ENCODE assay signal across 28 cellular contexts in the genomic region with DNA sequence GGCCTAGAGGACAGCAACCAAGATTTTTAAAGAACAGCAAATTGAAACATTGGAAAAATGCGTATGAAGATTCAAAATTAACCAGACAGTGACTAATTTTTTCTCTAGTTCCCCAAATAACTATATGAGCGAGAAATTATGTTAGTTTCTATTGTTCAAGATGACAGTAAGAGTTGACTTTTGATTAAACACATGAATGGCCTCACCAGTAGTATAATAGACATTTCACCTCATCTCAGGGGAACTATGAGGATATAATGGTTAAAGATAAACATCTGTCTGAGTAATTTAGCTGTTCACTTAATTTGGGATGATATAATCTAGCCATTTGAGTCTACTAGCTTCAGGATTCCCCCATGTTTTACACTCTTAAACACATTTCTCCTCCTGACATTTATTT.
"Had no signal": no experiment of that assay in that cellular context is flagged by ENCODE, and none has a peak within 500 bp of the region (broad histone marks: within the 10 kb centered on the region; RNA-seq: fewer than 3 reads in every experiment).

No MANE protein-coding gene starts in this region.

- H3K4me3 ChIP-seq: left ventricle myocardium inferior, lung, neural progenitor cell, ovary, right atrium auricular region, right lobe of liver, smooth muscle cell, tibial nerve, uterus had no signal

- H3K27ac Mint-ChIP-seq: mesothelial cell of epicardium; naive B cell; natural killer cell; nephron progenitor cell; neural progenitor cell; progenitor cell of endocrine pancreas; stimulated activated memory B cell treated with anti-CD40 and anti-IgM and Interleukin-4, amounts not matched to agents 10 μg/mL and 1 μg/mL and 100 μg/mL, for 72 hours; stimulated activated naive CD8-positive, alpha-beta T cell treated with anti-CD3 and anti-CD28 coated beads, Interleukin-15, amount 100 ng/mL, for 72 hours; type B pancreatic cell had no signal

- H3K27me3 ChIP-seq: neural progenitor cell, neutrophil, ovary, right atrium auricular region, right lobe of liver, tibial nerve, uterus had no signal

- H3K36me3 ChIP-seq: left ventricle myocardium inferior, neural progenitor cell, neutrophil, ovary, right atrium auricular region, right lobe of liver, tibial nerve, uterus had no signal

- H3K4me1 ChIP-seq: left ventricle myocardium inferior, neural progenitor cell, right atrium auricular region, right lobe of liver, tibial nerve, uterus had no signal

- H3K9me3 ChIP-seq: neutrophil, ovary, right atrium auricular region, right lobe of liver, tibial nerve, uterus had no signal

- H3K27ac ChIP-seq: left ventricle myocardium inferior, neural progenitor cell, neutrophil, ovary, right atrium auricular region, right lobe of liver, tibial nerve, uterus had no signal

- H3K4me3 Mint-ChIP-seq: mesothelial cell of epicardium; naive B cell; natural killer cell; nephron progenitor cell; neural progenitor cell; stimulated activated memory B cell treated with anti-CD40 and anti-IgM and Interleukin-4, amounts not matched to agents 10 μg/mL and 1 μg/mL and 100 μg/mL, for 72 hours; stimulated activated naive CD8-positive, alpha-beta T cell treated with anti-CD3 and anti-CD28 coated beads, Interleukin-15, amount 100 ng/mL, for 72 hours; type B pancreatic cell had no signal

- DNase-seq: hippocampal formation; left ventricle myocardium inferior; mesendoderm; naive B cell; natural killer cell; nephron progenitor cell; occipital lobe; ovary; right lobe of liver; stimulated activated CD4-positive, alpha-beta T cell treated with anti-CD3 and anti-CD28 coated beads, Interleukin-1b, Interleukin-23, amount 100 ng/mL, for 48 hours; stimulated activated CD4-positive, alpha-beta T cell treated with anti-CD3 and anti-CD28 coated beads, Interleukin-2, amount 100 ng/mL, for 48 hours; stimulated activated CD4-positive, alpha-beta T cell treated with anti-CD3 and anti-CD28 coated beads, Interleukin-4, amount 100 ng/mL, for 4 hours; stimulated activated CD8-positive, alpha-beta memory T cell treated with anti-CD3 and anti-CD28 coated beads, Interleukin-4, amount 100 ng/mL, for 48 hours; stimulated activated naive CD4-positive, alpha-beta T cell treated with Interleukin-2 at 50 U/mL for 16 hours; stimulated activated naive CD8-positive, alpha-beta T cell treated with anti-CD3 and anti-CD28 coated beads, Interleukin-15, amount 100 ng/mL, for 72 hours; substantia nigra; uterus had no signal

- H2AFZ ChIP-seq: neural progenitor cell had no signal

- H3K9me3 Mint-ChIP-seq: mesothelial cell of epicardium had no signal

- H3K27me3 Mint-ChIP-seq: naive B cell; progenitor cell of endocrine pancreas; stimulated activated memory B cell treated with anti-CD40 and anti-IgM and Interleukin-4, amounts not matched to agents 10 μg/mL and 1 μg/mL and 100 μg/mL, for 72 hours; stimulated activated naive CD8-positive, alpha-beta T cell treated with anti-CD3 and anti-CD28 coated beads, Interleukin-15, amount 100 ng/mL, for 72 hours had no signal

- H3K4me2 ChIP-seq: neural progenitor cell, smooth muscle cell had no signal

- ATAC-seq: natural killer cell; right lobe of liver; stimulated activated memory B cell treated with anti-CD40 and anti-IgM and Interleukin-4, amounts not matched to agents 10 μg/mL and 1 μg/mL and 100 μg/mL, for 72 hours; stimulated activated naive CD8-positive, alpha-beta T cell treated with anti-CD3 and anti-CD28 coated beads, Interleukin-15, amount 100 ng/mL, for 72 hours had no signal

- H3K4me1 Mint-ChIP-seq: mesothelial cell of epicardium; naive B cell; natural killer cell; nephron progenitor cell; neural progenitor cell; stimulated activated memory B cell treated with anti-CD40 and anti-IgM and Interleukin-4, amounts not matched to agents 10 μg/mL and 1 μg/mL and 100 μg/mL, for 72 hours; stimulated activated naive CD8-positive, alpha-beta T cell treated with anti-CD3 and anti-CD28 coated beads, Interleukin-15, amount 100 ng/mL, for 72 hours had no signal

- H3K36me3 Mint-ChIP-seq: mesothelial cell of epicardium; naive B cell; natural killer cell; neural progenitor cell; stimulated activated memory B cell treated with anti-CD40 and anti-IgM and Interleukin-4, amounts not matched to agents 10 μg/mL and 1 μg/mL and 100 μg/mL, for 72 hours; type B pancreatic cell had no signal

- H3K9ac ChIP-seq: neural progenitor cell had no signal

- FAIRE-seq: islet of Langerhans had no signal
